18 cellular contexts compared by ENCODE assay signal in genomic region chr4:29278580-29278979, GRCh38.
DNase-seq lines count a peak whose midpoint lies in the region; TF ChIP-seq lines count a peak whose summit lies in the region.
"Had no signal": no experiment of that assay in that cellular context is flagged by ENCODE, and none has a peak within 500 bp of the region (broad histone marks: within the 10 kb centered on the region; RNA-seq: fewer than 3 reads in every experiment).

No MANE protein-coding gene starts in this region.

- intact Hi-C loops in A673 (cut with micrococcal nuclease; ENCODE audit: unreplicated experiment): no loop called here

- CTCF ChIA-PET in A673 (lab: Charles Lee): no interaction called here

- peaks cover 27% of the 10 kb centered on the region for H3K9me3 ChIP-seq in A673 (ENCODE audit: low read depth, low read length, poor library complexity, severe bottlenecking)
- H3K9me3 ChIP-seq: Peyer's patch had no signal

- TF ChIP-seq CTCF in A673 (conservative IDR thresholded peaks at IDR 0.05; ENCODE audit: low read depth, low read length) (no peak), brain microvascular endothelial cell (IDR thresholded peaks at IDR 0.05; ENCODE audit: low read depth, low read length, missing control alignments) (no peak)

- peaks cover 10% of the 10 kb centered on the region for H3K4me1 ChIP-seq in A673 (ENCODE audit: insufficient read depth, low read length, poor library complexity, severe bottlenecking)
- H3K4me1 ChIP-seq: Peyer's patch had no signal

- H3K4me3 ChIP-seq in A673 (ENCODE audit: low read depth, low read length, poor library complexity, severe bottlenecking): no peak overlapping the region
- H3K4me3 ChIP-seq in brain microvascular endothelial cell (ENCODE audit: low read depth, low read length): no peak overlapping the region
- H3K4me3 ChIP-seq: hepatocyte, Peyer's patch had no signal

- POLR2A ChIA-PET in A673 (lab: Charles Lee; ENCODE audit: low non-redundant PET): interaction anchor here (0.6 kb wide), 1 partner anchor 32 kb away, joined by 4 read pairs; no protein-coding TSS in a partner anchor

- DNase-seq in A673 (ENCODE audit: low spot score) (peak; percentile 84), LHCN-M2 (ENCODE audit: low read depth) (peak; percentile 46), brain microvascular endothelial cell (peak; percentile 50), glomerular endothelial cell (ENCODE audit: extremely low read depth, low read depth, low spot score) (peak; percentile 55), T-helper 1 cell (no peak), D341Med (ENCODE audit: low spot score) (no peak), LoVo (ENCODE audit: low spot score) (no peak), NCI-H146 treated with DMSO at 0.1 percent for 48 hours (lab: John Stamatoyannopoulos, UW; ENCODE audit: unreplicated experiment) (no peak)
- DNase-seq: activated CD4-positive, alpha-beta T cell treated with anti-CD3 and anti-CD28 coated beads for 1 hour; activated CD8-positive, alpha-beta memory T cell treated with anti-CD3 and anti-CD28 coated beads, Interleukin-2, amount 50 U/mL, for 48 hours; COR-L47; GF-D8; left cardiac atrium; NCI-H2081; NCI-H69; Peyer's patch; stimulated activated CD4-positive, alpha-beta T cell treated with anti-CD3 and anti-CD28 coated beads, Interleukin-15, amount 100 ng/mL, for 24 hours had no signal

- H3K36me3 ChIP-seq in A673 (ENCODE audit: insufficient read depth, low read length, poor library complexity, severe bottlenecking) (peaks cover 5% of the 10 kb centered on the region), brain microvascular endothelial cell (replicated peaks) (no peaks in the 10 kb centered on the region)
- H3K36me3 ChIP-seq: Peyer's patch had no signal

- H3K27me3 ChIP-seq in A673 (replicated peaks; ENCODE audit: insufficient read depth, low read depth, low read length, poor library complexity): no peaks in the 10 kb centered on the region
- H3K27me3 ChIP-seq in brain microvascular endothelial cell (replicated peaks): no peaks in the 10 kb centered on the region
- H3K27me3 ChIP-seq: hepatocyte, Peyer's patch had no signal

- no TSS peak for BruUV-seq in A673 (replicated peaks; lab: Mats Ljungman, UMichigan)

- in situ Hi-C loops in brain microvascular endothelial cell (cut with HindIII; ENCODE audit: low pct_ligation_motif_present, low sequenced_read_pairs): no loop called here

- peak overlapping the region; percentile 71 for H3K27ac ChIP-seq in A673 (ENCODE audit: low read depth, low read length, poor library complexity, severe bottlenecking)
- H3K27ac ChIP-seq in brain microvascular endothelial cell: peak overlapping the region; percentile 20
- H3K27ac ChIP-seq: hepatocyte, Peyer's patch had no signal

Comparison
In these comparisons a context has a peak if more than half of its experiments do, and no peak if none do; other contexts are left out.
1. DNase-seq: peak in A673 (single experiment), LHCN-M2 (single experiment), brain microvascular endothelial cell (single experiment) and glomerular endothelial cell (single experiment); none in T-helper 1 cell (0 of 5), D341Med (single experiment), LoVo (single experiment) and NCI-H146 treated with DMSO at 0.1 percent for 48 hours (single experiment).